Comparison of ENCODE assay signal across 1 cellular context in genomic region chr9:96483733-96484240, GRCh38.
TF ChIP-seq lines count a peak whose summit lies in the region.

No MANE protein-coding gene starts in this region.

TF ChIP-seq in K562, 482 proteins besides CTCF, POLR2A, EP300 and RAD21:
- TF ChIP-seq YY1 (IDR thresholded peaks at IDR 0.05; ENCODE audit: borderline replicate concordance in 1 of 3, control insufficient read depth in 1 of 3, extremely low read depth in 1 of 3, insufficient read depth in 3 of 3, insufficient read length in 1 of 3, insufficient replicate concordance in 2 of 3, low read depth in 1 of 3, low read length in 2 of 3), result no peak
- no peak for TF ChIP-seq ZNF57 (CRISPR knock-in tag; IDR thresholded peaks at IDR 0.05)
- TF ChIP-seq, protein P1, sequence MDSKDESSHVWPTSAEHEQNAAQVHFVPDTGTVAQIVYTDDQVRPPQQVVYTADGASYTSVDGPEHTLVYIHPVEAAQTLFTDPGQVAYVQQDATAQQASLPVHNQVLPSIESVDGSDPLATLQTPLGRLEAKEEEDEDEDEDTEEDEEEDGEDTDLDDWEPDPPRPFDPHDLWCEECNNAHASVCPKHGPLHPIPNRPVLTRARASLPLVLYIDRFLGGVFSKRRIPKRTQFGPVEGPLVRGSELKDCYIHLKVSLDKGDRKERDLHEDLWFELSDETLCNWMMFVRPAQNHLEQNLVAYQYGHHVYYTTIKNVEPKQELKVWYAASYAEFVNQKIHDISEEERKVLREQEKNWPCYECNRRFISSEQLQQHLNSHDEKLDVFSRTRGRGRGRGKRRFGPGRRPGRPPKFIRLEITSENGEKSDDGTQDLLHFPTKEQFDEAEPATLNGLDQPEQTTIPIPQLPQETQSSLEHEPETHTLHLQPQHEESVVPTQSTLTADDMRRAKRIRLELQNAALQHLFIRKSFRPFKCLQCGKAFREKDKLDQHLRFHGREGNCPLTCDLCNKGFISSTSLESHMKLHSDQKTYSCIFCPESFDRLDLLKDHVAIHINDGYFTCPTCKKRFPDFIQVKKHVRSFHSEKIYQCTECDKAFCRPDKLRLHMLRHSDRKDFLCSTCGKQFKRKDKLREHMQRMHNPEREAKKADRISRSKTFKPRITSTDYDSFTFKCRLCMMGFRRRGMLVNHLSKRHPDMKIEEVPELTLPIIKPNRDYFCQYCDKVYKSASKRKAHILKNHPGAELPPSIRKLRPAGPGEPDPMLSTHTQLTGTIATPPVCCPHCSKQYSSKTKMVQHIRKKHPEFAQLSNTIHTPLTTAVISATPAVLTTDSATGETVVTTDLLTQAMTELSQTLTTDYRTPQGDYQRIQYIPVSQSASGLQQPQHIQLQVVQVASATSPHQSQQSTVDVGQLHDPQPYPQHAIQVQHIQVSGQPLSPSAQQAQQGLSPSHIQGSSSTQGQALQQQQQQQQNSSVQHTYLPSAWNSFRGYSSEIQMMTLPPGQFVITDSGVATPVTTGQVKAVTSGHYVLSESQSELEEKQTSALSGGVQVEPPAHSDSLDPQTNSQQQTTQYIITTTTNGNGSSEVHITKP (IDR thresholded peaks at IDR 0.05; ENCODE audit: partially characterized antibody), result peak; percentile 26
- TF ChIP-seq RBBP5 (IDR thresholded peaks at IDR 0.05; ENCODE audit: borderline replicate concordance, insufficient read depth, low read length, poor library complexity, severe bottlenecking), result no peak
